Comparison of ENCODE assay signal across 8 cellular contexts in the genomic region with DNA sequence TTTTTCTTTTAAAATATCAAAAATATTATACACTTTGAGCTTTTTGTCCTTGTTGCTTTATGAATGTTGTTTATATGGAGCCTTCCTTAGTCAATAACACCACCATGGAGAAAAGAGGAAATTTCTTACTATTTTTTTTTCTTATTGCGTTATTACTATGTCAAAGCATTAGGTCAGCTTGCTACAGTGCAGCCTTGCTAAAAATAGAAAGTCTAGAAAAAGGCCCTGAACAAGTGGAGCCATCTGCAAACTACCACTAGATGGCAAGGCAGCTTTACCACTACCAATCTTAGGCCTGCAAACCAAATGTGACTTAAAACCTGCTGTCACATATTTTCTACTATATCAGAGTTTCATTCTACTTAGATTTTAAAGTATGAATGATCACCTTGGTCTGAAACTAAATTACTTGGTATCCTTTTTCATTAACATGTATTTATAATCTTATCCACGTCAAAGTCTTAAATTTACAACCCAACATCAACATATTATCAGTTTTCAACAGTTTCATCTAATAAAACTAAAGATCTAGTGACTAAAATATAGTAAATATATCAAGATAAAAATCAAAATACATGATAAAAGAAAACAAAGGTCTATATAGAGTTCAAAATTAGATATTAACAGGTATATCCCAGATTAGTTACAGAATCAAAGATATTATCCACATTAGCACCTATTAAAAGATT.
A peak's percentile ranks its signal among the peaks of the same experiment; 100 is the strongest.
DNase-seq lines count a peak whose midpoint lies in the region; ATAC-seq and TF ChIP-seq lines count a peak whose summit lies in the region.

No MANE protein-coding gene starts in this region.

- peak; percentile 61 for DNase-seq in Calu3
- DNase-seq in NCI-H2029 treated with DMSO at 0.1 percent for 48 hours (lab: John Stamatoyannopoulos, UW), result peak; percentile 92
- peak; percentile 2 for DNase-seq in T1000 (lab: John Stamatoyannopoulos, UW)
- DNase-seq in effector memory CD8-positive, alpha-beta T cell, result peak; percentile 5 to 8 (median 7)
- peak; percentile 96 for DNase-seq in medulla oblongata (ENCODE audit: extremely low spot score)
- DNase-seq in ureter (ENCODE audit: low spot score), result peak; percentile 65

- CTCF ChIA-PET in Calu3 (lab: Charles Lee), result interaction anchor here (0.6 to 1.7 kb wide), 6 partner anchors 81 to 718 kb away, joined by 3 to 19 read pairs (median 4); a partner anchor contains a TSS

- intact Hi-C loops in Calu3 (cut with micrococcal nuclease; ENCODE audit: unreplicated experiment), result loop anchor here (1.0 to 10.0 kb wide), 7 partner anchors 82 to 718 kb away; a partner anchor contains a TSS

- no peaks in the 10 kb centered on the region for H3K27me3 Mint-ChIP-seq in Calu3 (ENCODE audit: unreplicated experiment)
- no peaks in the 10 kb centered on the region for H3K27me3 Mint-ChIP-seq in effector memory CD8-positive, alpha-beta T cell

- peak; percentile 78 for TF ChIP-seq CTCF in Calu3 (IDR thresholded peaks at IDR 0.05; ENCODE audit: unreplicated experiment)

- H3K27ac Mint-ChIP-seq in Calu3 (ENCODE audit: unreplicated experiment), result no peak overlapping the region
- no peak overlapping the region for H3K27ac Mint-ChIP-seq in effector memory CD8-positive, alpha-beta T cell

- BruUV-seq in Calu3 (replicated peaks; lab: Mats Ljungman, UMichigan), result no TSS peak

- no peaks in the 10 kb centered on the region for H3K9me3 Mint-ChIP-seq in Calu3 (ENCODE audit: low read depth, unreplicated experiment)
- H3K9me3 Mint-ChIP-seq in effector memory CD8-positive, alpha-beta T cell, result no peaks in the 10 kb centered on the region

- no peak overlapping the region for H3K4me3 Mint-ChIP-seq in Calu3 (ENCODE audit: low read depth, unreplicated experiment)
- no peak overlapping the region for H3K4me3 Mint-ChIP-seq in effector memory CD8-positive, alpha-beta T cell

- H3K4me1 Mint-ChIP-seq in Calu3 (ENCODE audit: low read depth, unreplicated experiment), result no peaks in the 10 kb centered on the region
- no peaks in the 10 kb centered on the region for H3K4me1 Mint-ChIP-seq in effector memory CD8-positive, alpha-beta T cell (ENCODE audit: low read depth in 2 of 2)

- ATAC-seq in GM18907 (IDR thresholded peaks at IDR 0.05; ENCODE audit: unreplicated experiment) (peak; percentile 98), HG03060 (IDR thresholded peaks at IDR 0.05; ENCODE audit: low read depth, unreplicated experiment) (peak; percentile 97)
- ATAC-seq in effector memory CD8-positive, alpha-beta T cell (replicated peaks), result peak; percentile 93

- no peaks in the 10 kb centered on the region for H3K36me3 Mint-ChIP-seq in Calu3 (ENCODE audit: insufficient read depth, unreplicated experiment)
- H3K36me3 Mint-ChIP-seq in effector memory CD8-positive, alpha-beta T cell (ENCODE audit: insufficient read depth), result no peaks in the 10 kb centered on the region

Comparison
In these comparisons a context has a peak if more than half of its experiments do, and no peak if none do; other contexts are left out.
1. Peak in every context shown above with its lines: DNase-seq and ATAC-seq.
2. DNase-seq: peak in every context shown above with its lines; median percentile 96 in medulla oblongata; 92 in NCI-H2029 treated with DMSO at 0.1 percent for 48 hours; 65 in ureter; 61 in Calu3; 7 in effector memory CD8-positive, alpha-beta T cell; 2 in T1000.